ENCODE assay signal across 8 cellular contexts in the genomic region with DNA sequence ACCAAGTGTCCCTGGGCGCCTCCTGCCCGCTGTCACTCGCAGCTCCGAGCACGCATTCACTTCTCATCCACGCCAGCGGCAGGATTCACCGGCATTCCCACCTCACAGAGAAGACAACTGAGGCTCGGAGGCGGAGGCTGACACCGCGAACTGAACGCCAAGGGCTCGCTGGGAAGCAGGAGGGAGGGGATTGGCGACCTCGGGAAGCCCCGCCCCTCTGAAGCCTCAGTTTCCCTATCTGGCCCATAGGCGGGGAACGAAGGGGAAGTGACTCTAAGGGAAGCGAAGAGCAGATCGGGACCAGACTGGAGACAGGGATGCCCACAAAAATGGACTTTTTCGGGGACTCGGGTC. TPM values are rescaled to one million over a fixed set of nuclear protein-coding genes. Genes with fewer than 3 reads are reported as not detected.
A peak's percentile ranks its signal among the peaks of the same experiment; 100 is the strongest.
DNase-seq lines count a peak whose midpoint lies in the region; ATAC-seq and TF ChIP-seq lines count a peak whose summit lies in the region.

No MANE protein-coding gene starts in this region.

- H3K27me3 ChIP-seq in RWPE2 (ENCODE audit: insufficient read depth, poor library complexity, severe bottlenecking): no peaks in the 10 kb centered on the region

- peak overlapping the region; percentile 53 for H3K27ac ChIP-seq in RWPE2 (ENCODE audit: poor library complexity, severe bottlenecking)

- peak; percentile 22 for DNase-seq in GM10248 (ENCODE audit: extremely low spot score)
- DNase-seq in RWPE2 (ENCODE audit: low spot score): no peak
- DNase-seq in natural killer cell: no peak
- DNase-seq in SKM-1 (lab: John Stamatoyannopoulos, UW; ENCODE audit: unreplicated experiment): no peak
- DNase-seq in OCI-M1 (lab: John Stamatoyannopoulos, UW): no peak

- POLR2A ChIA-PET in GM10248 (lab: Yijun Ruan, JAX): interaction anchor here (0.6 to 0.8 kb wide), 2 partner anchors 11 to 41 kb away, joined by 3 read pairs; partner anchors contain the start of gene CATSPERD

- no peaks in the 10 kb centered on the region for H3K4me1 ChIP-seq in RWPE2 (ENCODE audit: insufficient read depth, poor library complexity, severe bottlenecking)

- CTCF ChIA-PET in GM10248 (lab: Yijun Ruan, JAX): interaction anchor here (5.5 kb wide), 1 partner anchor 8 kb away, joined by 32 read pairs; the partner anchor contains the start of gene RPL36

- ATAC-seq in RWPE2 (ENCODE audit: low read depth) (no peak), esophagus mucosa (peak; percentile 1), natural killer cell (no peak), HG03159 (IDR thresholded peaks at IDR 0.05; ENCODE audit: unreplicated experiment) (no peak), GM21786 (IDR thresholded peaks at IDR 0.05; ENCODE audit: unreplicated experiment) (no peak)

- intact Hi-C loops in natural killer cell (cut with micrococcal nuclease): loop anchor here (1.0 to 2.0 kb wide), 4 partner anchors 10 to 111 kb away; partner anchors contain the start of genes CATSPERD, DUS3L, LONP1 and RPL36

- H3K4me3 Mint-ChIP-seq in natural killer cell: peak overlapping the region; percentile 98

- H3K27ac Mint-ChIP-seq in natural killer cell: peak overlapping the region; percentile 99 to 100

- no peaks in the 10 kb centered on the region for H3K9me3 ChIP-seq in RWPE2 (ENCODE audit: severe bottlenecking)

- no peaks in the 10 kb centered on the region for H3K9me3 Mint-ChIP-seq in natural killer cell

- TF ChIP-seq CTCF in GM10248 (IDR thresholded peaks at IDR 0.05; ENCODE audit: control extremely low read depth, extremely low read depth, low read depth, missing control alignments) (no peak), RWPE2 (IDR thresholded peaks at IDR 0.05; ENCODE audit: poor library complexity, severe bottlenecking) (no peak), natural killer cell (IDR thresholded peaks at IDR 0.05) (no peak)

- no peaks in the 10 kb centered on the region for H3K27me3 Mint-ChIP-seq in natural killer cell (ENCODE audit: low read depth in 2 of 2)

- no peaks in the 10 kb centered on the region for H3K36me3 Mint-ChIP-seq in natural killer cell

- H3K36me3 ChIP-seq in RWPE2 (ENCODE audit: low read depth): no peaks in the 10 kb centered on the region

- H3K4me3 ChIP-seq in RWPE2 (ENCODE audit: severe bottlenecking): peak overlapping the region; percentile 78

- H3K4me1 Mint-ChIP-seq in natural killer cell: peaks cover 15 to 37% of the 10 kb centered on the region in 2 donors

RNA-seq across cellular contexts. Expression of gene MICOS13, which starts 0.3 kb away (rescaled TPM):
- total RNA-seq in esophagus mucosa (59.1 TPM), natural killer cell (10 to 100 TPM; 17.7 to 27.7 (median 25.1) TPM)

RNA-seq across cellular contexts. Expression of gene HSD11B1L, which starts 0.8 kb away (rescaled TPM):
- 1.1 TPM for total RNA-seq in esophagus mucosa
- total RNA-seq in natural killer cell: 1 to 10 TPM; 1.1 to 3.7 (median 3.0) TPM

RNA-seq across cellular contexts. Expression of gene RPL36, which starts 10.0 kb away (rescaled TPM):
- total RNA-seq in esophagus mucosa (1,080 TPM), natural killer cell (100 to 1,000 TPM; 363 to 505 (median 459) TPM)

RNA-seq across cellular contexts. Expression of gene LONP1, which starts 39.9 kb away (rescaled TPM):
- total RNA-seq in esophagus mucosa (47.1 TPM), natural killer cell (10 to 100 TPM; 50.5 to 61.8 (median 56.1) TPM)

RNA-seq across cellular contexts. Expression of gene CATSPERD, which starts 40.4 kb away (rescaled TPM):
- not detected for total RNA-seq in esophagus mucosa
- not detected for total RNA-seq in natural killer cell
